In the genomic region with DNA sequence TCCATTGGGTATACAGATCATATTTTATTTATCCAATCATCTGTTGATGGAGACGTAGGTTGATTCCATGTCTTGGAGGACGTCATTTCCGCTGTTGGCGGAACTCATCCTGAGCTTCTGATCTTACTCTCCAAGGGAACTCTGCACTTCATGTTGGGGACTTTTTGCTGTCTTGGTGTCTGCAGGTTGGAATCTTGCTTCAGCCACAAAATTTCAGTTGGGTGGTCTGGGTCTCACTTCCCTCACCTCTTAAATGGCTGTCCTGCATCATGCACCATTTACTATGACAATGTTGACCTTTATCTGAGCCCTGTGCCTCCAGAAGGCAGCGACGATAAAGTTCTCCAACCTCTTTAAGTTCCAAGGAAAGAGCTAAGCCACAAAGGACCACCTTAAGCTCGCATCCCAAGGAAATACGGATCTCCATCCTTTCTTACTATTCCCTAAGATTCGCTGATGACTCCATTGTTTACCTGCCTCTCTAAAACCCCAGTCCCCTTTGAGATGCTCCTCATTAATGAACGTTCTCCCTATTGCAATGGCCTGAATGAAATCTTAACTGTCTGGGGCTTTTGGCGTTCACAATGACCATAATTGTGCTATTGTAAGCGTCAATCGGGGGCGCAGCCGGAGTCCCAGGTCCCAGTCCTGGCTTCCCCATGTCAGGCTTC, we compare ENCODE assay signal across 9 cellular contexts. TPM values are rescaled to one million over a fixed set of nuclear protein-coding genes. Genes with fewer than 3 reads are reported as not detected.
DNase-seq lines count a peak whose midpoint lies in the region; ATAC-seq and TF ChIP-seq lines count a peak whose summit lies in the region.
"Had no signal": no experiment of that assay in that cellular context is flagged by ENCODE, and none has a peak within 500 bp of the region (broad histone marks: within the 10 kb centered on the region; RNA-seq: fewer than 3 reads in every experiment).

No MANE protein-coding gene starts in this region.

- H3K9me3 ChIP-seq in sigmoid colon: no peaks in the 10 kb centered on the region
- no peaks in the 10 kb centered on the region for H3K9me3 ChIP-seq in CD4-positive, alpha-beta T cell (ENCODE audit: control insufficient read depth, low read length)
- no peaks in the 10 kb centered on the region for H3K9me3 ChIP-seq in naive thymus-derived CD4-positive, alpha-beta T cell (ENCODE audit: control insufficient read depth in 2 of 3, low read length in 3 of 3)

- WGBS in sigmoid colon, 2 donors: 55 to 57% methylated on average over 15 of the region's 15 CpGs

- peaks cover 6% of the 10 kb centered on the region for H3K27me3 Mint-ChIP-seq in CD4-positive, alpha-beta T cell
- H3K27me3 Mint-ChIP-seq in naive thymus-derived CD4-positive, alpha-beta T cell: peaks cover 8 to 46% (median 9%) of the 10 kb centered on the region in 5 donors

- TF ChIP-seq POLR2A in sigmoid colon (IDR thresholded peaks at IDR 0.05): no peak

- intact Hi-C loops in sigmoid colon (cut with DNase I): loop anchor here (2.0 to 5.0 kb wide), 4 partner anchors 54 to 348 kb away; a partner anchor contains a TSS
- intact Hi-C loops in CD4-positive, alpha-beta T cell (cut with DNase I, micrococcal nuclease): loop anchor here (1.0 to 2.0 kb wide), 4 partner anchors 291 to 348 kb away; no protein-coding TSS in a partner anchor
- intact Hi-C loops in naive thymus-derived CD4-positive, alpha-beta T cell (cut with micrococcal nuclease): loop anchor here (1.0 to 2.0 kb wide), 5 partner anchors 23 to 367 kb away; a partner anchor contains a TSS

- no peak overlapping the region for H3K27ac Mint-ChIP-seq in CD4-positive, alpha-beta T cell
- H3K27ac Mint-ChIP-seq in naive thymus-derived CD4-positive, alpha-beta T cell: no peak overlapping the region

- TF ChIP-seq CTCF in choroid plexus epithelial cell (conservative IDR thresholded peaks at IDR 0.05; ENCODE audit: low read depth, low read length): no peak
- no peak for TF ChIP-seq CTCF in sigmoid colon (IDR thresholded peaks at IDR 0.05)
- TF ChIP-seq CTCF in CD4-positive, alpha-beta T cell (IDR thresholded peaks at IDR 0.05): no peak

- TF ChIP-seq EP300 in sigmoid colon (IDR thresholded peaks at IDR 0.05): no peak

- H3K4me3 ChIP-seq in choroid plexus epithelial cell (ENCODE audit: low read depth, low read length) (peak overlapping the region; percentile 48), sigmoid colon (peak overlapping the region in 3 of 4 donors; percentile 34 to 47 (median 45))
- no peak overlapping the region for H3K4me3 ChIP-seq in naive thymus-derived CD4-positive, alpha-beta T cell (ENCODE audit: low read length)

- ATAC-seq in GM18498 (IDR thresholded peaks at IDR 0.05; ENCODE audit: unreplicated experiment): peak; percentile 15
- peak; percentile 36 for ATAC-seq in HG03354 (IDR thresholded peaks at IDR 0.05; ENCODE audit: poor library complexity, severe bottlenecking, unreplicated experiment)
- ATAC-seq in CD4-positive, alpha-beta T cell (ENCODE audit: poor library complexity): no peak
- ATAC-seq in naive thymus-derived CD4-positive, alpha-beta T cell: no peak

- H3K36me3 Mint-ChIP-seq in CD4-positive, alpha-beta T cell (ENCODE audit: low read depth): no peaks in the 10 kb centered on the region
- H3K36me3 Mint-ChIP-seq in naive thymus-derived CD4-positive, alpha-beta T cell: no peaks in the 10 kb centered on the region

- no peaks in the 10 kb centered on the region for H3K4me1 Mint-ChIP-seq in CD4-positive, alpha-beta T cell (ENCODE audit: low read depth)
- H3K4me1 Mint-ChIP-seq in naive thymus-derived CD4-positive, alpha-beta T cell: peaks cover 0 to 4% (median 3%) of the 10 kb centered on the region in 7 donors

- DNase-seq in choroid plexus epithelial cell (ENCODE audit: low read depth) (no peak), sigmoid colon (no peak), NCI-H146 treated with DMSO at 0.1 percent for 48 hours (lab: John Stamatoyannopoulos, UW; ENCODE audit: unreplicated experiment) (no peak), GDM1 (lab: John Stamatoyannopoulos, UW) (no peak)
- DNase-seq in CD4-positive, alpha-beta T cell: no peak
- DNase-seq in naive thymus-derived CD4-positive, alpha-beta T cell: no peak

- H3K27ac ChIP-seq in sigmoid colon: peak overlapping the region; percentile 66 to 82 (median 74)
- no peak overlapping the region for H3K27ac ChIP-seq in CD4-positive, alpha-beta T cell (ENCODE audit: low read depth, low read length)
- H3K27ac ChIP-seq in naive thymus-derived CD4-positive, alpha-beta T cell (ENCODE audit: low read depth, low read length): no peak overlapping the region

- no peaks in the 10 kb centered on the region for H3K9me3 Mint-ChIP-seq in CD4-positive, alpha-beta T cell
- no peaks in the 10 kb centered on the region for H3K9me3 Mint-ChIP-seq in naive thymus-derived CD4-positive, alpha-beta T cell

- no peak overlapping the region for H3K4me3 Mint-ChIP-seq in CD4-positive, alpha-beta T cell
- H3K4me3 Mint-ChIP-seq in naive thymus-derived CD4-positive, alpha-beta T cell: peak overlapping the region in 3 of 10 donors; percentile 43 to 65 (median 44)

- H3K27me3 ChIP-seq in sigmoid colon: no peaks in the 10 kb centered on the region
- H3K27me3 ChIP-seq in CD4-positive, alpha-beta T cell (ENCODE audit: control insufficient read depth, insufficient read depth, low read length): no peaks in the 10 kb centered on the region
- no peaks in the 10 kb centered on the region for H3K27me3 ChIP-seq in naive thymus-derived CD4-positive, alpha-beta T cell (ENCODE audit: control insufficient read depth in 2 of 2, insufficient read depth in 2 of 2, low read length in 2 of 2)

- H3K4me1 ChIP-seq in sigmoid colon: peaks cover 0 to 24% (median 8%) of the 10 kb centered on the region in 4 donors
- H3K4me1 ChIP-seq in naive thymus-derived CD4-positive, alpha-beta T cell (ENCODE audit: control insufficient read depth in 2 of 2, insufficient read depth in 2 of 2, low read length in 2 of 2): peaks cover 0 to 5% of the 10 kb centered on the region in 2 donors

- no peaks in the 10 kb centered on the region for H3K36me3 ChIP-seq in sigmoid colon
- no peaks in the 10 kb centered on the region for H3K36me3 ChIP-seq in naive thymus-derived CD4-positive, alpha-beta T cell (ENCODE audit: control insufficient read depth in 2 of 3, insufficient read depth in 3 of 3, low read length in 3 of 3)

- CTCF ChIA-PET in CD4-positive, alpha-beta T cell (lab: Charles Lee): interaction anchor here (0.6 to 1.6 kb wide), 3 partner anchors 13 to 292 kb away, joined by 3 to 9 read pairs (median 7); no protein-coding TSS in a partner anchor
- CTCF ChIA-PET in naive thymus-derived CD4-positive, alpha-beta T cell (lab: Charles Lee): interaction anchor here (0.6 to 1.4 kb wide), 7 partner anchors 9 to 1298 kb away, joined by 3 to 4 read pairs (median 3); no protein-coding TSS in a partner anchor

- POLR2A ChIA-PET in CD4-positive, alpha-beta T cell (lab: Charles Lee): no interaction called here
- POLR2A ChIA-PET in naive thymus-derived CD4-positive, alpha-beta T cell (lab: Charles Lee): interaction anchor here (1.7 kb wide), 1 partner anchor 22 kb away, joined by 6 read pairs; no protein-coding TSS in a partner anchor

RNA-seq across cellular contexts. Expression of a gene that starts 23.1 kb away (rescaled TPM):
- total RNA-seq in sigmoid colon: not detected
- polyA plus RNA-seq in sigmoid colon: not detected
- not detected for total RNA-seq in CD4-positive, alpha-beta T cell
- total RNA-seq in naive thymus-derived CD4-positive, alpha-beta T cell: not detected
- polyA plus RNA-seq in naive thymus-derived CD4-positive, alpha-beta T cell: not detected
- polyA plus RNA-seq: small intestine had no signal

RNA-seq across cellular contexts. Expression of a gene that starts 37.6 kb away (rescaled TPM):
- total RNA-seq in sigmoid colon: 1 to 10 TPM in 2 of 4 donors, under 1 TPM in 1, not detected in 1; 0.99 to 1.6 (median 1.1) TPM
- polyA plus RNA-seq in sigmoid colon: under 1 TPM in 1 of 3 donors, not detected in 2; 0.25 TPM
- total RNA-seq in CD4-positive, alpha-beta T cell: 1 to 10 TPM; 1.8 to 2.2 TPM
- 1 to 10 TPM in 2 of 5 experiments, under 1 TPM in 3; 0.34 to 2.4 (median 0.62) TPM for total RNA-seq in naive thymus-derived CD4-positive, alpha-beta T cell
- not detected for polyA plus RNA-seq in naive thymus-derived CD4-positive, alpha-beta T cell

Comparison
In these comparisons a context has a peak if more than half of its experiments do, and no peak if none do; other contexts are left out.
1. ATAC-seq: peak in GM18498 (single experiment) and HG03354 (single experiment); none in CD4-positive, alpha-beta T cell (single experiment) and naive thymus-derived CD4-positive, alpha-beta T cell (single experiment).
2. H3K27ac ChIP-seq: peak in sigmoid colon (4 of 4); none in CD4-positive, alpha-beta T cell (single experiment) and naive thymus-derived CD4-positive, alpha-beta T cell (single experiment).